19 cellular contexts compared by ENCODE assay signal in the genomic region with DNA sequence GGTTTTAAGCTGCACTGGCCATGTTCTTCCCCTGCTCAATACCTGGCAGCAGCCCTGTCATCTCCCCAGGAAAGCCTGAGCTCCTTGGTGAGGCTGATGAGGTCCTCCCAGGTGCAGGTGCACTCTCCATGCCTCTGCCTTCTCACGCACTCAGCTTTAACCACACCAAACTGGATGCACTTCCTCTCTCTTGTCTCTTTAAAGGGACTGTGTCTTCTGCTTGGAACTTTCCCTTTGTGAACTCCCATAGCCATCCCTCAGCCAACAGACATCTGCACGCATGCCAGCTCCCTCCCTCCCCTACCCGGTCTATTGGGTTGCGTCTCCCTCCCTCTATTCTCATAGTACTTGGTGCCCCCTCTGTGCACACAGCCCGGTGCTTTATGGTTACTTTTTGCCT.
DNase-seq lines count a peak whose midpoint lies in the region; ATAC-seq and TF ChIP-seq lines count a peak whose summit lies in the region.
"Had no signal": no experiment of that assay in that cellular context is flagged by ENCODE, and none has a peak within 500 bp of the region (broad histone marks: within the 10 kb centered on the region; RNA-seq: fewer than 3 reads in every experiment).

No MANE protein-coding gene starts in this region.

- H3K27ac ChIP-seq in OCI-LY1 (ENCODE audit: low read depth, low read length, poor library complexity, severe bottlenecking) (peak overlapping the region; percentile 95), prostate gland (no peak overlapping the region)
- H3K27ac ChIP-seq: epithelial cell of prostate, tibial nerve had no signal

- H3K4me1 ChIP-seq in OCI-LY1 (ENCODE audit: insufficient read depth, low read length, severe bottlenecking) (peaks cover 100% of the 10 kb centered on the region), prostate gland (replicated peaks) (peaks cover 9% of the 10 kb centered on the region)

- H3K27me3 Mint-ChIP-seq in activated CD8-positive, alpha-beta T cell treated with anti-CD3 and anti-CD28 coated beads, Interleukin-2, amount 10 ng/mL, durations not matched to agents 7 days and 5 days (ENCODE audit: low read depth): no peaks in the 10 kb centered on the region
- no peaks in the 10 kb centered on the region for H3K27me3 Mint-ChIP-seq in activated CD8-positive, alpha-beta T cell treated with anti-CD3 and anti-CD28 coated beads for 36 hours
- H3K27me3 Mint-ChIP-seq in stimulated activated memory B cell treated with anti-CD40 and anti-IgM and Interleukin-4, amounts not matched to agents 10 μg/mL and 1 μg/mL and 100 μg/mL, for 72 hours: no peaks in the 10 kb centered on the region
- H3K27me3 Mint-ChIP-seq: CD4-positive, alpha-beta memory T cell had no signal

- H3K4me3 ChIP-seq in OCI-LY1 (ENCODE audit: low read depth, low read length, poor library complexity, severe bottlenecking) (peak overlapping the region; percentile 18), prostate gland (no peak overlapping the region)
- H3K4me3 ChIP-seq: HAP-1, tibial nerve had no signal

- peak; percentile 33 for ATAC-seq in activated CD8-positive, alpha-beta T cell treated with anti-CD3 and anti-CD28 coated beads, Interleukin-2, amount 10 ng/mL, durations not matched to agents 7 days and 5 days
- no peak for ATAC-seq in activated CD8-positive, alpha-beta T cell treated with anti-CD3 and anti-CD28 coated beads for 36 hours
- ATAC-seq in left cardiac atrium (peak; percentile 24 to 51), GM19035 (IDR thresholded peaks at IDR 0.05; ENCODE audit: unreplicated experiment) (no peak)
- peak; percentile 41 for ATAC-seq in stimulated activated memory B cell treated with anti-CD40 and anti-IgM and Interleukin-4, amounts not matched to agents 10 μg/mL and 1 μg/mL and 100 μg/mL, for 72 hours

- no peak overlapping the region for H2AFZ ChIP-seq in OCI-LY1 (ENCODE audit: low read length)

- WGBS in prostate gland: 50% methylated on average over 5 of the region's 5 CpGs

- peak overlapping the region; percentile 59; the same call in 1 of the 2 replicates for H3K9ac ChIP-seq in OCI-LY1 (ENCODE audit: low read length)

- no peak for DNase-seq in activated CD8-positive, alpha-beta T cell treated with anti-CD3 and anti-CD28 coated beads, Interleukin-2, amount 10 ng/mL, durations not matched to agents 7 days and 5 days
- no peak for DNase-seq in activated CD8-positive, alpha-beta T cell treated with anti-CD3 and anti-CD28 coated beads for 36 hours
- DNase-seq in left cardiac atrium (no peak), prostate gland (ENCODE audit: low spot score) (no peak), NCI-H2081 treated with DMSO at 0.1 percent for 48 hours (lab: John Stamatoyannopoulos, UW) (no peak)
- DNase-seq: activated CD4-positive, alpha-beta T cell treated with anti-CD3 and anti-CD28 coated beads, Interleukin-2, amount 50 U/mL, for 4 hours; amniotic stem cell; CD4-positive, alpha-beta memory T cell; cortex of kidney; immature natural killer cell; NCI-H2227 treated with DMSO at 0.1 percent for 48 hours; stimulated activated CD4-positive, alpha-beta T cell treated with anti-CD3 and anti-CD28 coated beads, Interleukin-4, amount 100 ng/mL, for 24 hours had no signal

- H3K36me3 ChIP-seq in OCI-LY1 (ENCODE audit: insufficient read depth, low read length) (peaks cover 14% of the 10 kb centered on the region; the same call in 1 of the 2 replicates), prostate gland (no peaks in the 10 kb centered on the region)
- H3K36me3 ChIP-seq: HAP-1, tibial nerve had no signal

- POLR2A ChIA-PET in activated CD8-positive, alpha-beta T cell treated with anti-CD3 and anti-CD28 coated beads, Interleukin-2, amount 10 ng/mL, durations not matched to agents 7 days and 5 days (lab: Charles Lee): no interaction called here
- POLR2A ChIA-PET in activated CD8-positive, alpha-beta T cell treated with anti-CD3 and anti-CD28 coated beads for 36 hours (lab: Charles Lee): interaction anchor here (2.9 kb wide), 1 partner anchor 11 kb away, joined by 9 read pairs; no protein-coding TSS in a partner anchor

- H3K36me3 Mint-ChIP-seq in activated CD8-positive, alpha-beta T cell treated with anti-CD3 and anti-CD28 coated beads, Interleukin-2, amount 10 ng/mL, durations not matched to agents 7 days and 5 days (ENCODE audit: low read depth): peaks cover 9% of the 10 kb centered on the region
- H3K36me3 Mint-ChIP-seq in activated CD8-positive, alpha-beta T cell treated with anti-CD3 and anti-CD28 coated beads for 36 hours (ENCODE audit: low read depth): peaks cover 3% of the 10 kb centered on the region
- H3K36me3 Mint-ChIP-seq in stimulated activated memory B cell treated with anti-CD40 and anti-IgM and Interleukin-4, amounts not matched to agents 10 μg/mL and 1 μg/mL and 100 μg/mL, for 72 hours: peaks cover 14% of the 10 kb centered on the region
- H3K36me3 Mint-ChIP-seq: mesothelial cell of epicardium had no signal

- no peaks in the 10 kb centered on the region for H3K9me3 Mint-ChIP-seq in activated CD8-positive, alpha-beta T cell treated with anti-CD3 and anti-CD28 coated beads, Interleukin-2, amount 10 ng/mL, durations not matched to agents 7 days and 5 days (ENCODE audit: insufficient read depth)
- H3K9me3 Mint-ChIP-seq in activated CD8-positive, alpha-beta T cell treated with anti-CD3 and anti-CD28 coated beads for 36 hours: no peaks in the 10 kb centered on the region
- no peaks in the 10 kb centered on the region for H3K9me3 Mint-ChIP-seq in stimulated activated memory B cell treated with anti-CD40 and anti-IgM and Interleukin-4, amounts not matched to agents 10 μg/mL and 1 μg/mL and 100 μg/mL, for 72 hours
- H3K9me3 Mint-ChIP-seq: immature natural killer cell, mesothelial cell of epicardium had no signal

- H3K79me2 ChIP-seq in OCI-LY1 (ENCODE audit: insufficient read depth, low read length): peaks cover 26% of the 10 kb centered on the region; the same call in 1 of the 2 replicates

- H4K20me1 ChIP-seq in OCI-LY1 (ENCODE audit: insufficient read depth, low read length): no peaks in the 10 kb centered on the region

- no peak overlapping the region for H3K4me3 Mint-ChIP-seq in activated CD8-positive, alpha-beta T cell treated with anti-CD3 and anti-CD28 coated beads, Interleukin-2, amount 10 ng/mL, durations not matched to agents 7 days and 5 days
- no peak overlapping the region for H3K4me3 Mint-ChIP-seq in activated CD8-positive, alpha-beta T cell treated with anti-CD3 and anti-CD28 coated beads for 36 hours
- no peak overlapping the region for H3K4me3 Mint-ChIP-seq in stimulated activated memory B cell treated with anti-CD40 and anti-IgM and Interleukin-4, amounts not matched to agents 10 μg/mL and 1 μg/mL and 100 μg/mL, for 72 hours
- H3K4me3 Mint-ChIP-seq: CD4-positive, alpha-beta memory T cell; immature natural killer cell; mesothelial cell of epicardium had no signal

- no peaks in the 10 kb centered on the region for H3F3A ChIP-seq in OCI-LY1 (ENCODE audit: insufficient read depth, low read length)

- peaks cover 55% of the 10 kb centered on the region for H3K4me1 Mint-ChIP-seq in activated CD8-positive, alpha-beta T cell treated with anti-CD3 and anti-CD28 coated beads, Interleukin-2, amount 10 ng/mL, durations not matched to agents 7 days and 5 days (ENCODE audit: low read depth)
- peaks cover 43% of the 10 kb centered on the region for H3K4me1 Mint-ChIP-seq in activated CD8-positive, alpha-beta T cell treated with anti-CD3 and anti-CD28 coated beads for 36 hours (ENCODE audit: low read depth)
- peaks cover 85% of the 10 kb centered on the region for H3K4me1 Mint-ChIP-seq in stimulated activated memory B cell treated with anti-CD40 and anti-IgM and Interleukin-4, amounts not matched to agents 10 μg/mL and 1 μg/mL and 100 μg/mL, for 72 hours

- no peak for TF ChIP-seq POLR2A in prostate gland (IDR thresholded peaks at IDR 0.05)

- no peaks in the 10 kb centered on the region for H3K9me3 ChIP-seq in OCI-LY1 (ENCODE audit: low read length)
- H3K9me3 ChIP-seq in prostate gland: no peaks in the 10 kb centered on the region
- H3K9me3 ChIP-seq: HAP-1, tibial nerve had no signal

- CTCF ChIA-PET in activated CD8-positive, alpha-beta T cell treated with anti-CD3 and anti-CD28 coated beads, Interleukin-2, amount 10 ng/mL, durations not matched to agents 7 days and 5 days (lab: Charles Lee): interaction anchor here (1.3 to 3.2 kb wide), 3 partner anchors 10 to 244 kb away, joined by 3 to 15 read pairs (median 4); no protein-coding TSS in a partner anchor
- CTCF ChIA-PET in activated CD8-positive, alpha-beta T cell treated with anti-CD3 and anti-CD28 coated beads for 36 hours (lab: Charles Lee): interaction anchor here (3.8 kb wide), 1 partner anchor 11 kb away, joined by 16 read pairs; no protein-coding TSS in a partner anchor

- H3K27me3 ChIP-seq in OCI-LY1 (ENCODE audit: insufficient read depth, low read length) (no peaks in the 10 kb centered on the region), prostate gland (replicated peaks; ENCODE audit: insufficient read depth) (no peaks in the 10 kb centered on the region)
- H3K27me3 ChIP-seq: tibial nerve had no signal

- H3K4me2 ChIP-seq in OCI-LY1 (ENCODE audit: low read length): peak overlapping the region; percentile 49; the same call in 1 of the 2 replicates

- H3K27ac Mint-ChIP-seq in activated CD8-positive, alpha-beta T cell treated with anti-CD3 and anti-CD28 coated beads, Interleukin-2, amount 10 ng/mL, durations not matched to agents 7 days and 5 days: no peak overlapping the region
- no peak overlapping the region for H3K27ac Mint-ChIP-seq in activated CD8-positive, alpha-beta T cell treated with anti-CD3 and anti-CD28 coated beads for 36 hours
- peak overlapping the region; percentile 58 for H3K27ac Mint-ChIP-seq in stimulated activated memory B cell treated with anti-CD40 and anti-IgM and Interleukin-4, amounts not matched to agents 10 μg/mL and 1 μg/mL and 100 μg/mL, for 72 hours

- intact Hi-C loops in activated CD8-positive, alpha-beta T cell treated with anti-CD3 and anti-CD28 coated beads for 36 hours (cut with micrococcal nuclease): no loop called here
- intact Hi-C loops in left cardiac atrium (cut with DNase I): no loop called here
- intact Hi-C loops in prostate gland (cut with DNase I): no loop called here

- no peak for TF ChIP-seq CTCF in activated CD8-positive, alpha-beta T cell treated with anti-CD3 and anti-CD28 coated beads for 36 hours (IDR thresholded peaks at IDR 0.05)
- TF ChIP-seq CTCF in OCI-LY1 (IDR thresholded peaks at IDR 0.05; ENCODE audit: low read length) (no peak), prostate gland (IDR thresholded peaks at IDR 0.05) (no peak)

- no peaks in the 10 kb centered on the region for H3K9me2 ChIP-seq in OCI-LY1 (ENCODE audit: low read depth, low read length)

Comparison
In these comparisons a context has a peak if more than half of its experiments do, and no peak if none do; other contexts are left out.
1. ATAC-seq: peak in activated CD8-positive, alpha-beta T cell treated with anti-CD3 and anti-CD28 coated beads, Interleukin-2, amount 10 ng/mL, durations not matched to agents 7 days and 5 days (single experiment), left cardiac atrium (2 of 2) and stimulated activated memory B cell treated with anti-CD40 and anti-IgM and Interleukin-4, amounts not matched to agents 10 μg/mL and 1 μg/mL and 100 μg/mL, for 72 hours (single experiment); none in activated CD8-positive, alpha-beta T cell treated with anti-CD3 and anti-CD28 coated beads for 36 hours (single experiment) and GM19035 (single experiment).